Comparison of ENCODE assay signal across 1 cellular context in genomic region chr16:67481561-67482259, GRCh38.
TF ChIP-seq lines count a peak whose summit lies in the region.

No MANE protein-coding gene starts in this region.

TF ChIP-seq in K562, 482 proteins besides CTCF, POLR2A, EP300 and RAD21 (continues in another document):
- TF ChIP-seq SNAPC5 (CRISPR knock-in tag; IDR thresholded peaks at IDR 0.05) (no peak), ZFX (CRISPR knock-in tag; IDR thresholded peaks at IDR 0.05) (peak; percentile 42; the same call in 1 of the 2 replicates), EP400 (IDR thresholded peaks at IDR 0.05) (0 out of 2 replicates have a peak, but pooled peaks have one; percentile 5), MTA1 (IDR thresholded peaks at IDR 0.05; ENCODE audit: borderline replicate concordance) (peak; percentile 72; the same call in 1 of the 2 replicates), ARNT (IDR thresholded peaks at IDR 0.05) (0 out of 4 replicates have a peak, but pooled peaks of 1 of the 2 experiments have one; percentile 36), NFRKB (IDR thresholded peaks at IDR 0.05; ENCODE audit: low read depth) (peak; percentile 59; the same call in 1 of the 2 replicates), TCF15 (CRISPR knock-in tag; IDR thresholded peaks at IDR 0.05) (no peak), DDX20 (tag; IDR thresholded peaks at IDR 0.05; ENCODE audit: low read depth) (no peak), C11orf30 (IDR thresholded peaks at IDR 0.05; ENCODE audit: low read depth) (no peak), BHLHE40 (IDR thresholded peaks at IDR 0.05; ENCODE audit: low read length) (peak; percentile 86), JUNB (CRISPR knock-in tag; conservative IDR thresholded peaks at IDR 0.05) (no peak), ZNF232 (CRISPR knock-in tag; IDR thresholded peaks at IDR 0.05) (0 out of 2 replicates have a peak, but pooled peaks have one; percentile 55), MCM2 (IDR thresholded peaks at IDR 0.05; ENCODE audit: low read depth) (no peak), HDAC3 (IDR thresholded peaks at IDR 0.05; ENCODE audit: borderline replicate concordance, partially characterized antibody) (peak; percentile 40), RNF219 (CRISPR knock-in tag; IDR thresholded peaks at IDR 0.05) (no peak), RBFOX2 (IDR thresholded peaks at IDR 0.05; ENCODE audit: low read depth, low read length) (no peak), NFIX (CRISPR knock-in tag; IDR thresholded peaks at IDR 0.05; ENCODE audit: low read depth) (peak; percentile 40; the same call in 1 of the 2 replicates), TAF7 (tag; IDR thresholded peaks at IDR 0.05) (no peak), E2F6 (IDR thresholded peaks at IDR 0.05; ENCODE audit: borderline replicate concordance in 1 of 2, extremely low read depth in 1 of 2, insufficient read depth in 1 of 2, insufficient read length in 1 of 2, low read depth in 1 of 2, low read length in 1 of 2, poor library complexity in 1 of 2, severe bottlenecking in 1 of 2) (no peak), SRSF3 (IDR thresholded peaks at IDR 0.05; ENCODE audit: insufficient read depth, low read length) (no peak), MITF (IDR thresholded peaks at IDR 0.05) (no peak), ZNF134 (CRISPR knock-in tag; conservative IDR thresholded peaks at IDR 0.05) (no peak), NRF1 (conservative IDR thresholded peaks at IDR 0.05 in 1 of 2, IDR thresholded peaks at IDR 0.05 in 1 of 2) (no peak), MTA2 (IDR thresholded peaks at IDR 0.05; ENCODE audit: low read depth) (no peak), LARP7 (IDR thresholded peaks at IDR 0.05) (0 out of 2 replicates have a peak, but pooled peaks have one; percentile 50), CCAR2 (IDR thresholded peaks at IDR 0.05; ENCODE audit: low read depth, low read length) (no peak), DNMT1 (IDR thresholded peaks at IDR 0.05) (0 out of 2 replicates have a peak, but pooled peaks have one; percentile 90), ZFP91 (CRISPR knock-in tag; IDR thresholded peaks at IDR 0.05) (no peak), CHD7 (IDR thresholded peaks at IDR 0.05; ENCODE audit: low read depth, low read length) (no peak), FOXP4 (CRISPR knock-in tag; IDR thresholded peaks at IDR 0.05; ENCODE audit: borderline replicate concordance) (peak; percentile 51; the same call in 1 of the 2 replicates), ZNF586 (CRISPR knock-in tag; conservative IDR thresholded peaks at IDR 0.05) (no peak), ZNF263 (CRISPR knock-in tag; IDR thresholded peaks at IDR 0.05; ENCODE audit: borderline replicate concordance) (0 out of 2 replicates have a peak, but pooled peaks have one; percentile 2), THRAP3 (IDR thresholded peaks at IDR 0.05; ENCODE audit: borderline replicate concordance) (peak; percentile 78; the same call in 1 of the 2 replicates), E2F1 (CRISPR knock-in tag; IDR thresholded peaks at IDR 0.05) (no peak), IFI16 (CRISPR knock-in tag; IDR thresholded peaks at IDR 0.05) (no peak)
